Comparison of ENCODE assay signal across 21 cellular contexts in the genomic region with DNA sequence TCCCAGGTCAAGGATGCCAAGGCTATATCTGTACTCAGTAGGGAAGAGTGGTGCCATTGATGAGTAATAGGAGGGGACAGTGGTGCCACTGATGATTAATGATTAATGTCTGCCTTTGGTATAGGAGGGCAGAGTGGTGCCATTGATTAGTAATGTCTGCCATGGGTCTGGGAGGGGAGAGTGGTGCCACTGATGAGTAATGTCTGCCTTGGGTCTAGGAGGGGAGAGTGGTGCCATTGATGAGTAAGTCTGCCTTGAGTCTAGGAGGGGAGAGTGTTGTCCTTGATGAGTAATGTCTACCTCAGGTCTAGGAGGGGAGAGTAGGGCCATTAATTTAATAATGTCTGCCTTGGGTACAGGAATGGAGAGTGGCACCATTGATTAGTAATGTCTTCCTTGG.
"Had no signal": no experiment of that assay in that cellular context is flagged by ENCODE, and none has a peak within 500 bp of the region (broad histone marks: within the 10 kb centered on the region; RNA-seq: fewer than 3 reads in every experiment).

No MANE protein-coding gene starts in this region.

- H3K27ac Mint-ChIP-seq: immature natural killer cell; memory B cell; mesothelial cell of epicardium; naive B cell; nephron; neural progenitor cell; stimulated activated effector memory CD8-positive, alpha-beta T cell treated with anti-CD3 and anti-CD28 coated beads, Interleukin-12 subunit alpha, Interleukin-12 subunit beta, amount 100 ng/mL, for 72 hours had no signal

- DNase-seq: dermis blood vessel endothelial cell; effector memory CD4-positive, alpha-beta T cell; esophagus squamous epithelium; foreskin melanocyte; immature natural killer cell; naive B cell; stimulated activated CD4-positive, alpha-beta T cell treated with anti-CD3 and anti-CD28 coated beads, Interleukin-4, amount 100 ng/mL, for 24 hours; stimulated activated naive CD4-positive, alpha-beta T cell treated with Interleukin-2 at 50 U/mL for 16 hours; stomach had no signal

- H3K27me3 Mint-ChIP-seq: memory B cell had no signal

- H3K4me3 ChIP-seq: coronary artery, esophagus squamous epithelium, lung, mucosa of descending colon, neural progenitor cell, prostate gland, right atrium auricular region, stomach, thyroid gland had no signal

- H3K27ac ChIP-seq: coronary artery, esophagus squamous epithelium, neural progenitor cell, prostate gland, right atrium auricular region, stomach, thyroid gland had no signal

- ATAC-seq: sciatic nerve; stimulated activated effector memory CD8-positive, alpha-beta T cell treated with anti-CD3 and anti-CD28 coated beads, Interleukin-12 subunit alpha, Interleukin-12 subunit beta, amount 100 ng/mL, for 72 hours had no signal

- H3K4me1 ChIP-seq: esophagus squamous epithelium, neural progenitor cell, prostate gland, right atrium auricular region, stomach, thyroid gland had no signal

- H3K9me3 Mint-ChIP-seq: mesothelial cell of epicardium; nephron; neural progenitor cell; stimulated activated effector memory CD8-positive, alpha-beta T cell treated with anti-CD3 and anti-CD28 coated beads, Interleukin-12 subunit alpha, Interleukin-12 subunit beta, amount 100 ng/mL, for 72 hours had no signal

- H3K9me3 ChIP-seq: esophagus squamous epithelium, mucosa of descending colon, prostate gland, right atrium auricular region, stomach, thyroid gland had no signal

- H3K36me3 Mint-ChIP-seq: immature natural killer cell, memory B cell, mesothelial cell of epicardium, naive B cell, neural progenitor cell had no signal

- H3K36me3 ChIP-seq: esophagus squamous epithelium, neural progenitor cell, prostate gland, right atrium auricular region, stomach, thyroid gland had no signal

- H3K4me3 Mint-ChIP-seq: immature natural killer cell; memory B cell; mesothelial cell of epicardium; naive B cell; nephron; neural progenitor cell; stimulated activated effector memory CD8-positive, alpha-beta T cell treated with anti-CD3 and anti-CD28 coated beads, Interleukin-12 subunit alpha, Interleukin-12 subunit beta, amount 100 ng/mL, for 72 hours had no signal

- H3K4me1 Mint-ChIP-seq: immature natural killer cell; memory B cell; mesothelial cell of epicardium; naive B cell; nephron; neural progenitor cell; stimulated activated effector memory CD8-positive, alpha-beta T cell treated with anti-CD3 and anti-CD28 coated beads, Interleukin-12 subunit alpha, Interleukin-12 subunit beta, amount 100 ng/mL, for 72 hours had no signal

- H3K27me3 ChIP-seq: esophagus squamous epithelium, neural progenitor cell, right atrium auricular region, thyroid gland had no signal
